ENCODE assay signal across 1 cellular context in the genomic region with DNA sequence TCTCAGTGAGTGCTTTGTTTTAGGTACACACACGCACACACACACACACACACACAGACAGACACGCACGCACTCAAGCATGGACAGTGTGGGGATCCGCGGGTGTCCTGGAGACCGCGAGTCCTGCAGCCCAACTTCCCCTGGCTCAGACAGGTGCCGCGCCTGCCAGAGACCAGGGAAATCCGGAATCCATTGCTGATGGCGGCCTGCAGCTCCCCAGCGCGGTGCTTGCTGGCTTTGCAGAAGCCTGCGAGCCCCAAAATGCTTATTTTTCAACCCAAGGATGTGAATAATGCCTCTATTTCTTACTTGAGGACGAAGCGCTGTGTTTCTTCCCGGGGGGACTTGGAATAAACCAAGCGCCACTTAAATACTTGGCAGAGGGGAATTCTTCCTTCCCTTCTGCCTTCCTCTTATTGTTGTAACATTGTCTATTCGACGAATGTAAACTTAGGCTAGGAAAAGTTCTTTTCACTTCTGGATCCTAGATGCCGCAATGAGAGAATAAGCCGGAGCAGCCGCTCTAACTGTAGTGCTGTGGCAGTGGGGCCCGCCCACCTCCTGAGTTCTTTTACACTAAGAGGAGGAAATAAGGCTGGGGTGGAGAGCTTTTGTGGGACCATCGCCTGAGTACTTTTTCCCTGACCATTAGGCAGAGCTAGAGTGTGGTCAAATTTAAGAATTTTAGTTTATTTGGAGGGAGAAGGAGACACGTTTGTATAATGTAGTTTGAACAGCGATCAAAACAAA.
A peak's percentile ranks its signal among the peaks of the same experiment; 100 is the strongest.
TF ChIP-seq lines count a peak whose summit lies in the region.

No MANE protein-coding gene starts in this region.

TF ChIP-seq in WTC11, 78 proteins besides CTCF, POLR2A, EP300 and RAD21 (continued from another document):
- TF ChIP-seq, protein P1, sequence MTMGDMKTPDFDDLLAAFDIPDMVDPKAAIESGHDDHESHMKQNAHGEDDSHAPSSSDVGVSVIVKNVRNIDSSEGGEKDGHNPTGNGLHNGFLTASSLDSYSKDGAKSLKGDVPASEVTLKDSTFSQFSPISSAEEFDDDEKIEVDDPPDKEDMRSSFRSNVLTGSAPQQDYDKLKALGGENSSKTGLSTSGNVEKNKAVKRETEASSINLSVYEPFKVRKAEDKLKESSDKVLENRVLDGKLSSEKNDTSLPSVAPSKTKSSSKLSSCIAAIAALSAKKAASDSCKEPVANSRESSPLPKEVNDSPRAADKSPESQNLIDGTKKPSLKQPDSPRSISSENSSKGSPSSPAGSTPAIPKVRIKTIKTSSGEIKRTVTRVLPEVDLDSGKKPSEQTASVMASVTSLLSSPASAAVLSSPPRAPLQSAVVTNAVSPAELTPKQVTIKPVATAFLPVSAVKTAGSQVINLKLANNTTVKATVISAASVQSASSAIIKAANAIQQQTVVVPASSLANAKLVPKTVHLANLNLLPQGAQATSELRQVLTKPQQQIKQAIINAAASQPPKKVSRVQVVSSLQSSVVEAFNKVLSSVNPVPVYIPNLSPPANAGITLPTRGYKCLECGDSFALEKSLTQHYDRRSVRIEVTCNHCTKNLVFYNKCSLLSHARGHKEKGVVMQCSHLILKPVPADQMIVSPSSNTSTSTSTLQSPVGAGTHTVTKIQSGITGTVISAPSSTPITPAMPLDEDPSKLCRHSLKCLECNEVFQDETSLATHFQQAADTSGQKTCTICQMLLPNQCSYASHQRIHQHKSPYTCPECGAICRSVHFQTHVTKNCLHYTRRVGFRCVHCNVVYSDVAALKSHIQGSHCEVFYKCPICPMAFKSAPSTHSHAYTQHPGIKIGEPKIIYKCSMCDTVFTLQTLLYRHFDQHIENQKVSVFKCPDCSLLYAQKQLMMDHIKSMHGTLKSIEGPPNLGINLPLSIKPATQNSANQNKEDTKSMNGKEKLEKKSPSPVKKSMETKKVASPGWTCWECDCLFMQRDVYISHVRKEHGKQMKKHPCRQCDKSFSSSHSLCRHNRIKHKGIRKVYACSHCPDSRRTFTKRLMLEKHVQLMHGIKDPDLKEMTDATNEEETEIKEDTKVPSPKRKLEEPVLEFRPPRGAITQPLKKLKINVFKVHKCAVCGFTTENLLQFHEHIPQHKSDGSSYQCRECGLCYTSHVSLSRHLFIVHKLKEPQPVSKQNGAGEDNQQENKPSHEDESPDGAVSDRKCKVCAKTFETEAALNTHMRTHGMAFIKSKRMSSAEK (CRISPR knock-in tag; IDR thresholded peaks at IDR 0.05; ENCODE audit: borderline replicate concordance): no peak
- TF ChIP-seq ZNF423 (CRISPR knock-in tag; IDR thresholded peaks at IDR 0.05) (no peak), NR2C2 (CRISPR knock-in tag; IDR thresholded peaks at IDR 0.05) (no peak), E2F4 (CRISPR knock-in tag; IDR thresholded peaks at IDR 0.05; ENCODE audit: borderline replicate concordance, low read depth) (no peak), NR1H2 (CRISPR knock-in tag; IDR thresholded peaks at IDR 0.05) (no peak), CREB1 (CRISPR knock-in tag; IDR thresholded peaks at IDR 0.05) (no peak), GABPB1 (CRISPR knock-in tag; IDR thresholded peaks at IDR 0.05) (no peak)
- TF ChIP-seq, protein P2, sequence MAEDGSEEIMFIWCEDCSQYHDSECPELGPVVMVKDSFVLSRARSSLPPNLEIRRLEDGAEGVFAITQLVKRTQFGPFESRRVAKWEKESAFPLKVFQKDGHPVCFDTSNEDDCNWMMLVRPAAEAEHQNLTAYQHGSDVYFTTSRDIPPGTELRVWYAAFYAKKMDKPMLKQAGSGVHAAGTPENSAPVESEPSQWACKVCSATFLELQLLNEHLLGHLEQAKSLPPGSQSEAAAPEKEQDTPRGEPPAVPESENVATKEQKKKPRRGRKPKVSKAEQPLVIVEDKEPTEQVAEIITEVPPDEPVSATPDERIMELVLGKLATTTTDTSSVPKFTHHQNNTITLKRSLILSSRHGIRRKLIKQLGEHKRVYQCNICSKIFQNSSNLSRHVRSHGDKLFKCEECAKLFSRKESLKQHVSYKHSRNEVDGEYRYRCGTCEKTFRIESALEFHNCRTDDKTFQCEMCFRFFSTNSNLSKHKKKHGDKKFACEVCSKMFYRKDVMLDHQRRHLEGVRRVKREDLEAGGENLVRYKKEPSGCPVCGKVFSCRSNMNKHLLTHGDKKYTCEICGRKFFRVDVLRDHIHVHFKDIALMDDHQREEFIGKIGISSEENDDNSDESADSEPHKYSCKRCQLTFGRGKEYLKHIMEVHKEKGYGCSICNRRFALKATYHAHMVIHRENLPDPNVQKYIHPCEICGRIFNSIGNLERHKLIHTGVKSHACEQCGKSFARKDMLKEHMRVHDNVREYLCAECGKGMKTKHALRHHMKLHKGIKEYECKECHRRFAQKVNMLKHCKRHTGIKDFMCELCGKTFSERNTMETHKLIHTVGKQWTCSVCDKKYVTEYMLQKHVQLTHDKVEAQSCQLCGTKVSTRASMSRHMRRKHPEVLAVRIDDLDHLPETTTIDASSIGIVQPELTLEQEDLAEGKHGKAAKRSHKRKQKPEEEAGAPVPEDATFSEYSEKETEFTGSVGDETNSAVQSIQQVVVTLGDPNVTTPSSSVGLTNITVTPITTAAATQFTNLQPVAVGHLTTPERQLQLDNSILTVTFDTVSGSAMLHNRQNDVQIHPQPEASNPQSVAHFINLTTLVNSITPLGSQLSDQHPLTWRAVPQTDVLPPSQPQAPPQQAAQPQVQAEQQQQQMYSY (CRISPR knock-in tag; IDR thresholded peaks at IDR 0.05): no peak
- TF ChIP-seq, protein P3, sequence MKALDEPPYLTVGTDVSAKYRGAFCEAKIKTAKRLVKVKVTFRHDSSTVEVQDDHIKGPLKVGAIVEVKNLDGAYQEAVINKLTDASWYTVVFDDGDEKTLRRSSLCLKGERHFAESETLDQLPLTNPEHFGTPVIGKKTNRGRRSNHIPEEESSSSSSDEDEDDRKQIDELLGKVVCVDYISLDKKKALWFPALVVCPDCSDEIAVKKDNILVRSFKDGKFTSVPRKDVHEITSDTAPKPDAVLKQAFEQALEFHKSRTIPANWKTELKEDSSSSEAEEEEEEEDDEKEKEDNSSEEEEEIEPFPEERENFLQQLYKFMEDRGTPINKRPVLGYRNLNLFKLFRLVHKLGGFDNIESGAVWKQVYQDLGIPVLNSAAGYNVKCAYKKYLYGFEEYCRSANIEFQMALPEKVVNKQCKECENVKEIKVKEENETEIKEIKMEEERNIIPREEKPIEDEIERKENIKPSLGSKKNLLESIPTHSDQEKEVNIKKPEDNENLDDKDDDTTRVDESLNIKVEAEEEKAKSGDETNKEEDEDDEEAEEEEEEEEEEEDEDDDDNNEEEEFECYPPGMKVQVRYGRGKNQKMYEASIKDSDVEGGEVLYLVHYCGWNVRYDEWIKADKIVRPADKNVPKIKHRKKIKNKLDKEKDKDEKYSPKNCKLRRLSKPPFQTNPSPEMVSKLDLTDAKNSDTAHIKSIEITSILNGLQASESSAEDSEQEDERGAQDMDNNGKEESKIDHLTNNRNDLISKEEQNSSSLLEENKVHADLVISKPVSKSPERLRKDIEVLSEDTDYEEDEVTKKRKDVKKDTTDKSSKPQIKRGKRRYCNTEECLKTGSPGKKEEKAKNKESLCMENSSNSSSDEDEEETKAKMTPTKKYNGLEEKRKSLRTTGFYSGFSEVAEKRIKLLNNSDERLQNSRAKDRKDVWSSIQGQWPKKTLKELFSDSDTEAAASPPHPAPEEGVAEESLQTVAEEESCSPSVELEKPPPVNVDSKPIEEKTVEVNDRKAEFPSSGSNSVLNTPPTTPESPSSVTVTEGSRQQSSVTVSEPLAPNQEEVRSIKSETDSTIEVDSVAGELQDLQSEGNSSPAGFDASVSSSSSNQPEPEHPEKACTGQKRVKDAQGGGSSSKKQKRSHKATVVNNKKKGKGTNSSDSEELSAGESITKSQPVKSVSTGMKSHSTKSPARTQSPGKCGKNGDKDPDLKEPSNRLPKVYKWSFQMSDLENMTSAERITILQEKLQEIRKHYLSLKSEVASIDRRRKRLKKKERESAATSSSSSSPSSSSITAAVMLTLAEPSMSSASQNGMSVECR (CRISPR knock-in tag; IDR thresholded peaks at IDR 0.05; ENCODE audit: borderline replicate concordance): peak; percentile 76; the same call in 1 of the 2 replicates
TF ChIP-seq in WTC11: peak in this region for 4.
